31 cellular contexts compared by ENCODE assay signal in genomic region chr19:13087295-13087694, GRCh38. TPM values are rescaled to one million over a fixed set of nuclear protein-coding genes. Genes with fewer than 3 reads are reported as not detected.
DNase-seq lines count a peak whose midpoint lies in the region; ATAC-seq and TF ChIP-seq lines count a peak whose summit lies in the region.
"Had no signal": no experiment of that assay in that cellular context is flagged by ENCODE, and none has a peak within 500 bp of the region (broad histone marks: within the 10 kb centered on the region; RNA-seq: fewer than 3 reads in every experiment).

No MANE protein-coding gene starts in this region.

- TF ChIP-seq CTCF in breast epithelium (IDR thresholded peaks at IDR 0.05) (no peak), mammary epithelial cell (conservative IDR thresholded peaks at IDR 0.05 in 1 of 2, IDR thresholded peaks at IDR 0.05 in 1 of 2; ENCODE audit: extremely low read depth in 1 of 2, insufficient read depth in 1 of 2, low read depth in 1 of 2, low read length in 2 of 2) (no peak), coronary artery (IDR thresholded peaks at IDR 0.05) (no peak), tibial artery (IDR thresholded peaks at IDR 0.05) (no peak), lower lobe of right lung (IDR thresholded peaks at IDR 0.05) (no peak)

- no peaks in the 10 kb centered on the region for H3K79me2 ChIP-seq in mammary epithelial cell (ENCODE audit: insufficient read depth, low read length)

- H3K9ac ChIP-seq in mammary epithelial cell (ENCODE audit: insufficient read depth, low read length): no peak overlapping the region
- H3K9ac ChIP-seq: GM23248 had no signal

- no peak for ATAC-seq in stimulated activated effector memory CD8-positive, alpha-beta T cell treated with anti-CD3 and anti-CD28 coated beads, Interleukin-12 subunit alpha, Interleukin-12 subunit beta, amount 100 ng/mL, for 72 hours
- no peak for ATAC-seq in lower lobe of right lung

- dilution Hi-C loops in mammary epithelial cell (cut with HindIII; ENCODE audit: low sequenced_read_pairs): no loop called here

- peak overlapping the region; percentile 26 for H3K27ac Mint-ChIP-seq in stimulated activated effector memory CD8-positive, alpha-beta T cell treated with anti-CD3 and anti-CD28 coated beads, Interleukin-12 subunit alpha, Interleukin-12 subunit beta, amount 100 ng/mL, for 72 hours
- H3K27ac Mint-ChIP-seq: B cell; CD8-positive, alpha-beta memory T cell; H9 had no signal

- H3K4me3 ChIP-seq in breast epithelium (no peak overlapping the region), mammary epithelial cell (replicated peaks in 1 of 3; ENCODE audit: insufficient read depth in 1 of 3, low read depth in 2 of 3, low read length in 3 of 3) (no peak overlapping the region), coronary artery (no peak overlapping the region), tibial artery (no peak overlapping the region), lower lobe of right lung (no peak overlapping the region)
- H3K4me3 ChIP-seq: GM23248, PC-9 had no signal

- H3K4me3 Mint-ChIP-seq in stimulated activated effector memory CD8-positive, alpha-beta T cell treated with anti-CD3 and anti-CD28 coated beads, Interleukin-12 subunit alpha, Interleukin-12 subunit beta, amount 100 ng/mL, for 72 hours: no peak overlapping the region
- H3K4me3 Mint-ChIP-seq: B cell; CD8-positive, alpha-beta memory T cell had no signal

- no peaks in the 10 kb centered on the region for H3K4me1 Mint-ChIP-seq in stimulated activated effector memory CD8-positive, alpha-beta T cell treated with anti-CD3 and anti-CD28 coated beads, Interleukin-12 subunit alpha, Interleukin-12 subunit beta, amount 100 ng/mL, for 72 hours
- H3K4me1 Mint-ChIP-seq: B cell; CD8-positive, alpha-beta memory T cell had no signal

- no TSS peak for BruUV-seq in mammary epithelial cell (replicated peaks; lab: Mats Ljungman, UMichigan)

- no peaks in the 10 kb centered on the region for H3K9me3 ChIP-seq in breast epithelium
- no peaks in the 10 kb centered on the region for H3K9me3 ChIP-seq in mammary epithelial cell (replicated peaks; ENCODE audit: insufficient read depth, low read length)
- H3K9me3 ChIP-seq in tibial artery: no peaks in the 10 kb centered on the region
- H3K9me3 ChIP-seq in lower lobe of right lung: no peaks in the 10 kb centered on the region

- in situ Hi-C loops in mammary epithelial cell (cut with MboI; ENCODE audit: low sequenced_read_pairs in 2 of 2): no loop called here

- peaks cover 5 to 9% of the 10 kb centered on the region in 2 donors for H3K4me1 ChIP-seq in breast epithelium
- H3K4me1 ChIP-seq in mammary epithelial cell (ENCODE audit: insufficient read depth, low read length): no peaks in the 10 kb centered on the region
- H3K4me1 ChIP-seq in tibial artery: peaks cover 14 to 85% (median 62%) of the 10 kb centered on the region in 4 donors
- peaks cover 38% of the 10 kb centered on the region for H3K4me1 ChIP-seq in lower lobe of right lung

- H3K4me2 ChIP-seq in mammary epithelial cell (ENCODE audit: insufficient read depth, low read depth, low read length): no peak overlapping the region
- H3K4me2 ChIP-seq: PC-9 had no signal

- no peaks in the 10 kb centered on the region for H3K36me3 Mint-ChIP-seq in stimulated activated effector memory CD8-positive, alpha-beta T cell treated with anti-CD3 and anti-CD28 coated beads, Interleukin-12 subunit alpha, Interleukin-12 subunit beta, amount 100 ng/mL, for 72 hours
- H3K36me3 Mint-ChIP-seq: CD8-positive, alpha-beta memory T cell had no signal

- no peak for TF ChIP-seq POLR2A in breast epithelium (IDR thresholded peaks at IDR 0.05)

- no peak for DNase-seq in breast epithelium (ENCODE audit: low spot score in 2 of 2)
- DNase-seq in mammary epithelial cell: no peak
- no peak for DNase-seq in coronary artery (ENCODE audit: low spot score)
- DNase-seq in stimulated activated effector memory CD8-positive, alpha-beta T cell treated with anti-CD3 and anti-CD28 coated beads, Interleukin-12 subunit alpha, Interleukin-12 subunit beta, amount 100 ng/mL, for 72 hours (ENCODE audit: low spot score in 2 of 2): no peak
- no peak for DNase-seq in tibial artery
- DNase-seq in stimulated activated CD4-positive, alpha-beta T cell treated with anti-CD3 and anti-CD28 coated beads, Interleukin-4, amount 100 ng/mL, for 24 hours: no peak
- no peak for DNase-seq in central memory CD4-positive, alpha-beta T cell
- no peak for DNase-seq in lower lobe of right lung
- DNase-seq: Calu3; CD8-positive, alpha-beta memory T cell; DMS79 treated with DMSO at 0.1 percent for 48 hours; GF-D8; GM23248; H9; KBM-7; MV-4-11; NCI-H1105 treated with DMSO at 0.1 percent for 48 hours; NCI-H146; NCI-H1930; NCI-H2107; NCI-H2227 treated with DMSO at 0.1 percent for 48 hours; NCI-H526 treated with DMSO at 0.1 percent for 48 hours; PC-9; SHP77 had no signal

- H3K27me3 ChIP-seq in breast epithelium (no peaks in the 10 kb centered on the region), mammary epithelial cell (ENCODE audit: insufficient read depth, low read length) (no peaks in the 10 kb centered on the region), tibial artery (no peaks in the 10 kb centered on the region), lower lobe of right lung (ENCODE audit: low read depth) (no peaks in the 10 kb centered on the region)

- no peaks in the 10 kb centered on the region for H4K20me1 ChIP-seq in mammary epithelial cell (ENCODE audit: insufficient read depth, low read length)

- intact Hi-C loops in breast epithelium (cut with DNase I; ENCODE audit: low total_unique reads): no loop called here
- intact Hi-C loops in mammary epithelial cell (cut with micrococcal nuclease): no loop called here
- intact Hi-C loops in tibial artery (cut with DNase I; ENCODE audit: low total_unique reads): no loop called here
- intact Hi-C loops in lower lobe of right lung (cut with DNase I): no loop called here

- 73% methylated on average over 5 of the region's 12 CpGs for WGBS in mammary epithelial cell (ENCODE audit: low coverage, missing lambda C conversion rate)

- H3K27ac ChIP-seq in breast epithelium: peak overlapping the region; percentile 50 to 55
- H3K27ac ChIP-seq in mammary epithelial cell (ENCODE audit: insufficient read depth, low read depth, low read length): no peak overlapping the region
- peak overlapping the region; percentile 32 to 77 for H3K27ac ChIP-seq in coronary artery
- peak overlapping the region; percentile 90 to 94 for H3K27ac ChIP-seq in tibial artery
- H3K27ac ChIP-seq in lower lobe of right lung: no peak overlapping the region
- H3K27ac ChIP-seq: 22Rv1, C4-2B, GM23248, PC-9 had no signal

- no peaks in the 10 kb centered on the region for H3K36me3 ChIP-seq in breast epithelium
- H3K36me3 ChIP-seq in mammary epithelial cell (ENCODE audit: insufficient read depth, low read length): peaks cover 2% of the 10 kb centered on the region
- peaks cover 10 to 57% (median 11%) of the 10 kb centered on the region in 3 donors for H3K36me3 ChIP-seq in tibial artery
- H3K36me3 ChIP-seq in lower lobe of right lung: peaks cover 57% of the 10 kb centered on the region

- no peak overlapping the region for H2AFZ ChIP-seq in mammary epithelial cell (ENCODE audit: low read depth, low read length)
- H2AFZ ChIP-seq: GM23248, PC-9 had no signal

- CTCF ChIA-PET in mammary epithelial cell (lab: Charles Lee; ENCODE audit: low non-redundant PET): no interaction called here

- no peaks in the 10 kb centered on the region for H3K9me3 Mint-ChIP-seq in stimulated activated effector memory CD8-positive, alpha-beta T cell treated with anti-CD3 and anti-CD28 coated beads, Interleukin-12 subunit alpha, Interleukin-12 subunit beta, amount 100 ng/mL, for 72 hours
- H3K9me3 Mint-ChIP-seq: CD8-positive, alpha-beta memory T cell; H9 had no signal

RNA-seq across cellular contexts. Expression of gene LYL1, which starts 15.4 kb away (rescaled TPM):
- total RNA-seq in breast epithelium: 10 to 100 TPM in 1 of 3 donors, 1 to 10 TPM in 2; 7.0 to 21.0 (median 9.2) TPM
- not detected for total RNA-seq in mammary epithelial cell
- polyA plus RNA-seq in mammary epithelial cell: not detected
- polyA minus RNA-seq in mammary epithelial cell: not detected
- total RNA-seq in lower lobe of right lung: 27.2 TPM
- total RNA-seq: Calu3, GM23248, HT1080, LHCN-M2, MCF 10A, SK-MEL-5 had no signal

RNA-seq across cellular contexts. Expression of gene TRMT1, which starts 29.2 kb away (rescaled TPM):
- total RNA-seq in breast epithelium: 10 to 100 TPM; 29.7 to 37.4 (median 31.7) TPM
- total RNA-seq in mammary epithelial cell: 10 to 100 TPM; 28.7 to 56.2 TPM
- 39.3 TPM for polyA plus RNA-seq in mammary epithelial cell
- 66.7 TPM for polyA minus RNA-seq in mammary epithelial cell
- total RNA-seq in lower lobe of right lung: 29.3 TPM

RNA-seq across cellular contexts. Expression of gene NACC1, which starts 30.8 kb away (rescaled TPM):
- total RNA-seq in breast epithelium (10 to 100 TPM in 2 of 3 donors, 1 to 10 TPM in 1; 8.5 to 20.5 (median 19.7) TPM), mammary epithelial cell (100 to 1,000 TPM in 1 of 2 donors, 10 to 100 TPM in 1; 76.2 to 106 TPM), lower lobe of right lung (35.2 TPM)
- polyA plus RNA-seq in mammary epithelial cell: 90.9 TPM
- polyA minus RNA-seq in mammary epithelial cell: 45.9 TPM

Comparison
In these comparisons a context has a peak if more than half of its experiments do, and no peak if none do; other contexts are left out.
1. H3K27ac ChIP-seq: peak in breast epithelium (2 of 2), coronary artery (2 of 2) and tibial artery (2 of 2); none in mammary epithelial cell (single experiment) and lower lobe of right lung (single experiment).
2. RNA of gene LYL1, which starts 15.4 kb away (total RNA-seq): 27.2 TPM in lower lobe of right lung (single experiment) and 7.0 to 21.0 TPM in breast epithelium; not detected in mammary epithelial cell; every median in the first group is over 4 times any median in the second.